Comparison of ENCODE assay signal across 12 cellular contexts in the genomic region with DNA sequence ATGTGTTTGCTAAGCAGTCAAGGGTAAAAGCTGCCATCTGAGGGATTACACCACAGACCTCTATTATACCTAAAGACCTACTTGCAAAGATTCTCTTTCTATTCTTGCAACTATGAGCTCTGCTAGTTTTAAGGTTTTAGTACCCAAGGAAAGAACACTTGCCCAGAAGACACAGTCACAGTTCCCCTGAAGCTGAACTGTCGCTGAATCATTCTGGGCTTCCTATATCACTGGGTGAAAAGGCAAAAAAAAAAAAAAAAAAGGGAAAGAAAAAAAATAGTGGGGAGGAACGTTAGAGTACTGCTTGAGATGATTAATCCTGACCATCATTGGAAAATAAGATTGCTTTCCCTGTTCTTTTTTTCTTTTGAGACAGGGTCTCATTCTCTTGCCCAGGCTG. TPM values are rescaled to one million over a fixed set of nuclear protein-coding genes. Genes with fewer than 3 reads are reported as not detected.
DNase-seq lines count a peak whose midpoint lies in the region; ATAC-seq and TF ChIP-seq lines count a peak whose summit lies in the region.
"Had no signal": no experiment of that assay in that cellular context is flagged by ENCODE, and none has a peak within 500 bp of the region (broad histone marks: within the 10 kb centered on the region; RNA-seq: fewer than 3 reads in every experiment).

No MANE protein-coding gene starts in this region.

- H3K27ac Mint-ChIP-seq in activated CD8-positive, alpha-beta T cell treated with anti-CD3 and anti-CD28 coated beads, Interleukin-2, amount 10 ng/mL, durations not matched to agents 7 days and 5 days = no peak overlapping the region

- POLR2A ChIA-PET in activated CD8-positive, alpha-beta T cell treated with anti-CD3 and anti-CD28 coated beads, Interleukin-2, amount 10 ng/mL, durations not matched to agents 7 days and 5 days (lab: Charles Lee) = interaction anchor here (1.0 kb wide), 1 partner anchor 132 kb away, joined by 3 read pairs; a partner anchor contains a TSS

- no peaks in the 10 kb centered on the region for H3K9me3 Mint-ChIP-seq in activated CD8-positive, alpha-beta T cell treated with anti-CD3 and anti-CD28 coated beads, Interleukin-2, amount 10 ng/mL, durations not matched to agents 7 days and 5 days (ENCODE audit: insufficient read depth)

- peaks cover 2% of the 10 kb centered on the region for H3K36me3 Mint-ChIP-seq in activated CD8-positive, alpha-beta T cell treated with anti-CD3 and anti-CD28 coated beads, Interleukin-2, amount 10 ng/mL, durations not matched to agents 7 days and 5 days (ENCODE audit: low read depth)

- peak; percentile 30 for ATAC-seq in activated CD8-positive, alpha-beta T cell treated with anti-CD3 and anti-CD28 coated beads, Interleukin-2, amount 10 ng/mL, durations not matched to agents 7 days and 5 days
- ATAC-seq in GM21381 (IDR thresholded peaks at IDR 0.05; ENCODE audit: unreplicated experiment) (no peak), HG02885 (IDR thresholded peaks at IDR 0.05; ENCODE audit: poor library complexity, unreplicated experiment) (no peak), GM19397 (IDR thresholded peaks at IDR 0.05; ENCODE audit: unreplicated experiment) (no peak)

- H3K4me3 ChIP-seq in AG09309 (ENCODE audit: control insufficient read depth, low read depth, low read length) (no peak overlapping the region), foreskin fibroblast (ENCODE audit: low read depth in 1 of 2, low read length in 2 of 2) (no peak overlapping the region)

- H3K4me3 Mint-ChIP-seq in activated CD8-positive, alpha-beta T cell treated with anti-CD3 and anti-CD28 coated beads, Interleukin-2, amount 10 ng/mL, durations not matched to agents 7 days and 5 days = no peak overlapping the region

- TF ChIP-seq CTCF in AG09309 (IDR thresholded peaks at IDR 0.05; ENCODE audit: control insufficient read depth, insufficient read depth, low read depth, low read length, missing control alignments) = no peak
- no peak for TF ChIP-seq CTCF in foreskin fibroblast (IDR thresholded peaks at IDR 0.05; ENCODE audit: low read depth, low read length)

- peaks cover 4% of the 10 kb centered on the region for H3K27me3 Mint-ChIP-seq in activated CD8-positive, alpha-beta T cell treated with anti-CD3 and anti-CD28 coated beads, Interleukin-2, amount 10 ng/mL, durations not matched to agents 7 days and 5 days (ENCODE audit: low read depth)

- CTCF ChIA-PET in activated CD8-positive, alpha-beta T cell treated with anti-CD3 and anti-CD28 coated beads, Interleukin-2, amount 10 ng/mL, durations not matched to agents 7 days and 5 days (lab: Charles Lee) = interaction anchor here (0.6 to 1.9 kb wide), 6 partner anchors 27 to 151 kb away, joined by 3 to 6 read pairs (median 3); no protein-coding TSS in a partner anchor

- H3K4me1 Mint-ChIP-seq in activated CD8-positive, alpha-beta T cell treated with anti-CD3 and anti-CD28 coated beads, Interleukin-2, amount 10 ng/mL, durations not matched to agents 7 days and 5 days (ENCODE audit: low read depth) = peaks cover 32% of the 10 kb centered on the region

- intact Hi-C loops in posterior cingulate gyrus (cut with DNase I) = no loop called here

- DNase-seq in AG09309 (ENCODE audit: low read depth) = peak; percentile 17
- DNase-seq in GM03348 (ENCODE audit: low spot score) = peak; percentile 33
- DNase-seq in activated CD8-positive, alpha-beta T cell treated with anti-CD3 and anti-CD28 coated beads, Interleukin-2, amount 10 ng/mL, durations not matched to agents 7 days and 5 days = no peak
- DNase-seq in foreskin fibroblast = peak; percentile 70 to 85
- no peak for DNase-seq in posterior cingulate gyrus
- DNase-seq: activated naive CD4-positive, alpha-beta T cell; hypothalamus; NCI-H146; trophoblast cell had no signal

RNA-seq across cellular contexts. Expression of a gene that starts 37.9 kb away (rescaled TPM):
- 10 to 100 TPM; 27.5 to 28.0 TPM for total RNA-seq in activated CD8-positive, alpha-beta T cell treated with anti-CD3 and anti-CD28 coated beads, Interleukin-2, amount 10 ng/mL, durations not matched to agents 7 days and 5 days

RNA-seq across cellular contexts. Expression of a gene that starts 38.3 kb away (rescaled TPM):
- 10 to 100 TPM in 1 of 2 experiments, 1 to 10 TPM in 1; 10.0 to 10.7 TPM for total RNA-seq in activated CD8-positive, alpha-beta T cell treated with anti-CD3 and anti-CD28 coated beads, Interleukin-2, amount 10 ng/mL, durations not matched to agents 7 days and 5 days

Comparison
In these comparisons a context has a peak if more than half of its experiments do, and no peak if none do; other contexts are left out.
1. DNase-seq: peak in AG09309 (single experiment), GM03348 (single experiment) and foreskin fibroblast (2 of 2); none in activated CD8-positive, alpha-beta T cell treated with anti-CD3 and anti-CD28 coated beads, Interleukin-2, amount 10 ng/mL, durations not matched to agents 7 days and 5 days (single experiment) and posterior cingulate gyrus (0 of 10).